20 cellular contexts compared by ENCODE assay signal in the genomic region with DNA sequence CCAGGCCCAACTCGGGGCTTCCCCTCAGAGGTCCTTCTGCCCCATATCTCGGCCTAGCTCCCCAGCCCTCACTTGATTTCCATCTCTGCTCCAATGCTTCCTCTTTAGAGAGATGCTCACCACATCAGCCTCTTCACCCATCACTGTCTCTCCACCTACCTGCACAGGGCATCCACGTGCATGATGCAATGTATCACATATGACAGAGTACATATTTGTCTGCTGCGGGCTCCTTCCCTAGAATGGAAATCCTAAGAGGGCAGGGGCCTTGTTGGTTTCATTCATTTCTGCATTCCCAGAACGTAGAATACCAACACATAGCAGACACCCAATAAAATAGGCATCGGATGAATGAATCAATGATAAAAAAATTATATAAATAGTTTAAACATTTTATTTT.
"Had no signal": no experiment of that assay in that cellular context is flagged by ENCODE, and none has a peak within 500 bp of the region (broad histone marks: within the 10 kb centered on the region; RNA-seq: fewer than 3 reads in every experiment).

No MANE protein-coding gene starts in this region.

- H3K36me3 ChIP-seq: heart right ventricle, suprapubic skin, tibial nerve, vagina, WERI-Rb-1 had no signal

- H3K9me3 ChIP-seq: heart right ventricle, suprapubic skin, tibial nerve, vagina had no signal

- H3K27ac ChIP-seq: coronary artery, epithelial cell of prostate, heart right ventricle, suprapubic skin, tibial nerve, vagina, WERI-Rb-1 had no signal

- H3K27me3 ChIP-seq: suprapubic skin, tibial nerve, vagina had no signal

- H3K9me3 Mint-ChIP-seq: activated CD4-positive, alpha-beta T cell treated with anti-CD3 and anti-CD28 coated beads, Interleukin-2, amount 10 ng/mL, durations not matched to agents 7 days and 5 days; memory B cell; stimulated activated naive CD8-positive, alpha-beta T cell treated with anti-CD3 and anti-CD28 coated beads, Interleukin-15, Interleukin-2, amounts not matched to agents 100 ng/mL and 50 ng/mL, for 24 hours had no signal

- H3K4me3 ChIP-seq: coronary artery, heart right ventricle, suprapubic skin, tibial nerve, vagina had no signal

- H3K4me1 ChIP-seq: vagina had no signal

- H3K36me3 Mint-ChIP-seq: activated naive CD8-positive, alpha-beta T cell; memory B cell had no signal

- H3K27me3 Mint-ChIP-seq: memory B cell had no signal

- H3K27ac Mint-ChIP-seq: activated CD4-positive, alpha-beta T cell treated with anti-CD3 and anti-CD28 coated beads, Interleukin-2, amount 10 ng/mL, durations not matched to agents 7 days and 5 days; activated CD8-positive, alpha-beta T cell treated with anti-CD3 and anti-CD28 coated beads, Interleukin-2, amount 10 ng/mL, durations not matched to agents 7 days and 5 days; activated naive CD8-positive, alpha-beta T cell; memory B cell; stimulated activated naive CD8-positive, alpha-beta T cell treated with anti-CD3 and anti-CD28 coated beads, Interleukin-15, Interleukin-2, amounts not matched to agents 100 ng/mL and 50 ng/mL, for 24 hours had no signal

- DNase-seq: activated CD4-positive, alpha-beta T cell treated with anti-CD3 and anti-CD28 coated beads, Interleukin-2, amount 10 ng/mL, durations not matched to agents 7 days and 5 days; activated CD4-positive, CD25-positive, alpha-beta regulatory T cell treated with anti-CD3 and anti-CD28 coated beads, Interleukin-2, amount 50 U/mL, for 72 hours; activated CD8-positive, alpha-beta T cell treated with anti-CD3 and anti-CD28 coated beads, Interleukin-2, amount 10 ng/mL, durations not matched to agents 7 days and 5 days; activated gamma-delta T cell treated with Interleukin-2 at 50 U/mL for 16 hours; amniotic stem cell; cerebellar nuclear complex; heart right ventricle; left colon; nucleus accumbens; stimulated activated CD4-positive, alpha-beta T cell treated with anti-CD3 and anti-CD28 coated beads, Interleukin-4, amount 100 ng/mL, for 24 hours; T-helper 1 cell; WERI-Rb-1 had no signal

- ATAC-seq: activated CD8-positive, alpha-beta T cell treated with anti-CD3 and anti-CD28 coated beads, Interleukin-2, amount 10 ng/mL, durations not matched to agents 7 days and 5 days; heart right ventricle; left colon had no signal

- H3K4me3 Mint-ChIP-seq: activated CD4-positive, alpha-beta T cell treated with anti-CD3 and anti-CD28 coated beads, Interleukin-2, amount 10 ng/mL, durations not matched to agents 7 days and 5 days; activated CD8-positive, alpha-beta T cell treated with anti-CD3 and anti-CD28 coated beads, Interleukin-2, amount 10 ng/mL, durations not matched to agents 7 days and 5 days; activated naive CD8-positive, alpha-beta T cell; memory B cell; stimulated activated naive CD8-positive, alpha-beta T cell treated with anti-CD3 and anti-CD28 coated beads, Interleukin-15, Interleukin-2, amounts not matched to agents 100 ng/mL and 50 ng/mL, for 24 hours had no signal
